ENCODE assay signal across 22 cellular contexts in genomic region chr20:55514498-55514897, GRCh38.
DNase-seq lines count a peak whose midpoint lies in the region; ATAC-seq, FAIRE-seq and TF ChIP-seq lines count a peak whose summit lies in the region.
"Had no signal": no experiment of that assay in that cellular context is flagged by ENCODE, and none has a peak within 500 bp of the region (broad histone marks: within the 10 kb centered on the region; RNA-seq: fewer than 3 reads in every experiment).

No MANE protein-coding gene starts in this region.

- TF ChIP-seq CTCF in bronchial epithelial cell (IDR thresholded peaks at IDR 0.05; ENCODE audit: insufficient read depth, low read length, severe bottlenecking), result no peak

- H3K4me2 ChIP-seq in mesendoderm (ENCODE audit: low read length), result no peak overlapping the region

- no peak overlapping the region for H4K5ac ChIP-seq in mesendoderm (ENCODE audit: low read length)

- H3K4ac ChIP-seq in mesendoderm (ENCODE audit: low read depth, low read length), result no peak overlapping the region

- no peak overlapping the region for H3K9ac ChIP-seq in mesendoderm (ENCODE audit: low read length)

- no peak overlapping the region for H4K8ac ChIP-seq in mesendoderm (ENCODE audit: low read depth, low read length)

- H3K4me1 Mint-ChIP-seq in stimulated activated naive CD8-positive, alpha-beta T cell treated with anti-CD3 and anti-CD28 coated beads, Interleukin-15, amount 100 ng/mL, for 72 hours, result no peaks in the 10 kb centered on the region
- H3K4me1 Mint-ChIP-seq: CD8-positive, alpha-beta memory T cell had no signal

- no peak overlapping the region for H3K27ac Mint-ChIP-seq in stimulated activated naive CD8-positive, alpha-beta T cell treated with anti-CD3 and anti-CD28 coated beads, Interleukin-15, amount 100 ng/mL, for 72 hours
- H3K27ac Mint-ChIP-seq: CD8-positive, alpha-beta memory T cell had no signal

- H3K27ac ChIP-seq in mesendoderm (ENCODE audit: low read depth, low read length), result no peak overlapping the region
- H3K27ac ChIP-seq: HL-60 had no signal

- H3K27me3 Mint-ChIP-seq in stimulated activated naive CD8-positive, alpha-beta T cell treated with anti-CD3 and anti-CD28 coated beads, Interleukin-15, amount 100 ng/mL, for 72 hours, result no peaks in the 10 kb centered on the region
- H3K27me3 Mint-ChIP-seq: CD8-positive, alpha-beta memory T cell had no signal

- H2AK5ac ChIP-seq in mesendoderm (ENCODE audit: low read length), result no peak overlapping the region

- no peak for ATAC-seq in GM18868 (IDR thresholded peaks at IDR 0.05; ENCODE audit: unreplicated experiment)
- no peak for ATAC-seq in GM19395 (IDR thresholded peaks at IDR 0.05; ENCODE audit: unreplicated experiment)
- no peak for ATAC-seq in stimulated activated naive CD8-positive, alpha-beta T cell treated with anti-CD3 and anti-CD28 coated beads, Interleukin-15, amount 100 ng/mL, for 72 hours
- ATAC-seq: SK-N-SH treated with all-trans-retinoic acid at 6 μM for 48 hours had no signal

- no peaks in the 10 kb centered on the region for H3K79me1 ChIP-seq in mesendoderm (ENCODE audit: low read length)

- H3K23ac ChIP-seq in mesendoderm (ENCODE audit: low read length), result no peak overlapping the region

- no peaks in the 10 kb centered on the region for H3K9me3 Mint-ChIP-seq in stimulated activated naive CD8-positive, alpha-beta T cell treated with anti-CD3 and anti-CD28 coated beads, Interleukin-15, amount 100 ng/mL, for 72 hours

- peaks cover 7% of the 10 kb centered on the region for H3K27me3 ChIP-seq in bronchial epithelial cell (ENCODE audit: control insufficient read depth, insufficient read depth, low read length)
- H3K27me3 ChIP-seq in mesendoderm (ENCODE audit: insufficient read depth, low read length, poor library complexity), result no peaks in the 10 kb centered on the region
- H3K27me3 ChIP-seq: MG63 had no signal

- no peak for FAIRE-seq in bronchial epithelial cell (lab: Jason Lieb, UNC)
- FAIRE-seq: HTR-8/SVneo had no signal

- WGBS in mesendoderm (ENCODE audit: extremely low coverage, insufficient coverage, low lambda C conversion rate), result no CpG with 5 or more reads among the region's 2 CpGs

- H2BK15ac ChIP-seq in mesendoderm (replicated peaks; ENCODE audit: low read depth), result no peak overlapping the region

- H2BK5ac ChIP-seq in mesendoderm (ENCODE audit: low read length), result no peak overlapping the region

- peak; percentile 74 for DNase-seq in HPDE6-E6E7 (ENCODE audit: extremely low spot score)
- peak; percentile 60 for DNase-seq in NCI-H187 treated with DMSO at 0.1 percent for 48 hours (lab: John Stamatoyannopoulos, UW)
- DNase-seq in bronchial epithelial cell (ENCODE audit: low read depth), result peak; percentile 90
- DNase-seq in mesendoderm, result peak; percentile 11
- no peak for DNase-seq in stimulated activated naive CD8-positive, alpha-beta T cell treated with anti-CD3 and anti-CD28 coated beads, Interleukin-15, amount 100 ng/mL, for 72 hours
- DNase-seq: C1 segment of cervical spinal cord; CD8-positive, alpha-beta memory T cell; DMS79 treated with DMSO at 0.1 percent for 48 hours; HCEC 1CT; IMR-90; MG63; NCI-H1048; NCI-H2171; NCI-H446; NCI-H526 treated with DMSO at 0.1 percent for 48 hours; SIG-M5; T-helper 1 cell had no signal

- H3K36me3 ChIP-seq in bronchial epithelial cell (ENCODE audit: control insufficient read depth, insufficient read depth, low read length), result no peaks in the 10 kb centered on the region
- H3K36me3 ChIP-seq in mesendoderm (ENCODE audit: control insufficient read depth, insufficient read depth, low read length), result no peaks in the 10 kb centered on the region
- H3K36me3 ChIP-seq: MG63 had no signal

- H3K18ac ChIP-seq in mesendoderm (ENCODE audit: low read length), result no peak overlapping the region

- H3K4me1 ChIP-seq in mesendoderm (ENCODE audit: control insufficient read depth, low read depth, low read length), result peaks cover 2% of the 10 kb centered on the region

- H3K4me3 Mint-ChIP-seq in stimulated activated naive CD8-positive, alpha-beta T cell treated with anti-CD3 and anti-CD28 coated beads, Interleukin-15, amount 100 ng/mL, for 72 hours, result no peak overlapping the region
- H3K4me3 Mint-ChIP-seq: CD8-positive, alpha-beta memory T cell had no signal

- H3K56ac ChIP-seq in mesendoderm (ENCODE audit: low read length), result peak overlapping the region; percentile 15

- H2BK120ac ChIP-seq in mesendoderm (ENCODE audit: low read depth, low read length), result no peak overlapping the region

- no peak overlapping the region for H3K4me3 ChIP-seq in bronchial epithelial cell (ENCODE audit: low read depth, low read length)
- no peak overlapping the region for H3K4me3 ChIP-seq in mesendoderm (ENCODE audit: low read length)
- H3K4me3 ChIP-seq: MG63 had no signal

- no peaks in the 10 kb centered on the region for H3K79me2 ChIP-seq in mesendoderm (ENCODE audit: control insufficient read depth, insufficient read depth, low read length)

Comparison
In these comparisons a context has a peak if more than half of its experiments do, and no peak if none do; other contexts are left out.
1. DNase-seq: peak in HPDE6-E6E7 (single experiment), NCI-H187 treated with DMSO at 0.1 percent for 48 hours (single experiment), bronchial epithelial cell (single experiment) and mesendoderm (single experiment); none in stimulated activated naive CD8-positive, alpha-beta T cell treated with anti-CD3 and anti-CD28 coated beads, Interleukin-15, amount 100 ng/mL, for 72 hours (0 of 2).